Comparison of ENCODE assay signal across 13 cellular contexts in genomic region chr16:17027488-17028129, GRCh38.
DNase-seq lines count a peak whose midpoint lies in the region; ATAC-seq and TF ChIP-seq lines count a peak whose summit lies in the region.
"Had no signal": no experiment of that assay in that cellular context is flagged by ENCODE, and none has a peak within 500 bp of the region (broad histone marks: within the 10 kb centered on the region; RNA-seq: fewer than 3 reads in every experiment).

No MANE protein-coding gene starts in this region.

- TF ChIP-seq CTCF in KMS-11 (conservative IDR thresholded peaks at IDR 0.05; ENCODE audit: low read depth, low read length) (no peak), GM13976 (IDR thresholded peaks at IDR 0.05; ENCODE audit: borderline replicate concordance, control extremely low read depth, extremely low read depth, insufficient read depth, missing control alignments) (no peak), gastroesophageal sphincter (IDR thresholded peaks at IDR 0.05) (no peak)

- peaks cover 0 to 10% (median 0%) of the 10 kb centered on the region in 3 donors for H3K9me3 ChIP-seq in gastroesophageal sphincter
- H3K9me3 ChIP-seq: SJSA1, thyroid gland had no signal

- no peak for DNase-seq in stimulated activated naive CD8-positive, alpha-beta T cell treated with anti-CD3 and anti-CD28 coated beads, Interleukin-15, Interleukin-2, amounts not matched to agents 100 U/mL and 50 U/mL, for 24 hours
- no peak for DNase-seq in stimulated activated CD4-positive, alpha-beta T cell treated with anti-CD3 and anti-CD28 coated beads, Interleukin-4, amount 100 ng/mL, for 4 hours
- no peak for DNase-seq in GM13976 (ENCODE audit: low spot score)
- DNase-seq: activated naive CD4-positive, alpha-beta T cell; brain microvascular endothelial cell; EL; NCI-H1092 treated with DMSO at 0.1 percent for 48 hours; thyroid gland had no signal

- H3K79me2 ChIP-seq in KMS-11 (ENCODE audit: insufficient read depth, low read depth), result no peaks in the 10 kb centered on the region

- H4K20me1 ChIP-seq in KMS-11 (ENCODE audit: insufficient read depth), result no peaks in the 10 kb centered on the region

- peak overlapping the region; percentile 64 for H3K4me2 ChIP-seq in KMS-11

- no peak overlapping the region for H3K9ac ChIP-seq in KMS-11

- WGBS in gastroesophageal sphincter (ENCODE audit: low coverage in 1 of 2), 2 donors, result 65 to 71% methylated on average over 2 to 3 of the region's 6 CpGs

- in situ Hi-C loops in GM13976 (cut with MboI; ENCODE audit: low sequenced_read_pairs, unreplicated experiment), result loop anchor here (25.0 kb wide), 1 partner anchor 435 kb away; the partner anchor contains the start of gene XYLT1

- no peak overlapping the region for H3K4me3 ChIP-seq in KMS-11 (IDR thresholded peaks at IDR 0.05; ENCODE audit: insufficient read depth, low read depth, low read length)
- H3K4me3 ChIP-seq in gastroesophageal sphincter, result no peak overlapping the region
- H3K4me3 ChIP-seq: SJSA1, thyroid gland had no signal

- no peak for TF ChIP-seq POLR2A in gastroesophageal sphincter (IDR thresholded peaks at IDR 0.05)

- H3K27me3 ChIP-seq in KMS-11 (ENCODE audit: insufficient read depth, low read depth), result no peaks in the 10 kb centered on the region
- H3K27me3 ChIP-seq in gastroesophageal sphincter, result peaks cover 12% of the 10 kb centered on the region
- H3K27me3 ChIP-seq: brain microvascular endothelial cell, SJSA1, thyroid gland had no signal

- no peaks in the 10 kb centered on the region for H3K36me3 ChIP-seq in KMS-11 (ENCODE audit: insufficient read depth)
- no peaks in the 10 kb centered on the region for H3K36me3 ChIP-seq in gastroesophageal sphincter
- H3K36me3 ChIP-seq: brain microvascular endothelial cell, SJSA1, thyroid gland had no signal

- H3K4me1 ChIP-seq in KMS-11 (ENCODE audit: low read depth, poor library complexity, severe bottlenecking) (peaks cover 28% of the 10 kb centered on the region), gastroesophageal sphincter (no peaks in the 10 kb centered on the region)
- H3K4me1 ChIP-seq: SJSA1, thyroid gland had no signal

- H3K27ac ChIP-seq in KMS-11 (peak overlapping the region; percentile 42), gastroesophageal sphincter (no peak overlapping the region)
- H3K27ac ChIP-seq: brain microvascular endothelial cell, SJSA1, thyroid gland had no signal

- ATAC-seq in GM18502 (IDR thresholded peaks at IDR 0.05; ENCODE audit: poor library complexity, unreplicated experiment) (peak; percentile 63), GM21825 (IDR thresholded peaks at IDR 0.05; ENCODE audit: unreplicated experiment) (peak; percentile 55), gastroesophageal sphincter (no peak)
- ATAC-seq in stimulated activated naive CD8-positive, alpha-beta T cell treated with anti-CD3 and anti-CD28 coated beads, Interleukin-15, Interleukin-2, amounts not matched to agents 100 U/mL and 50 U/mL, for 24 hours, result peak; percentile 20

- no peak overlapping the region for H2AFZ ChIP-seq in KMS-11 (ENCODE audit: low read depth)

- no peak for TF ChIP-seq EP300 in gastroesophageal sphincter (IDR thresholded peaks at IDR 0.05)
